1 cellular context compared by ENCODE assay signal in the genomic region with DNA sequence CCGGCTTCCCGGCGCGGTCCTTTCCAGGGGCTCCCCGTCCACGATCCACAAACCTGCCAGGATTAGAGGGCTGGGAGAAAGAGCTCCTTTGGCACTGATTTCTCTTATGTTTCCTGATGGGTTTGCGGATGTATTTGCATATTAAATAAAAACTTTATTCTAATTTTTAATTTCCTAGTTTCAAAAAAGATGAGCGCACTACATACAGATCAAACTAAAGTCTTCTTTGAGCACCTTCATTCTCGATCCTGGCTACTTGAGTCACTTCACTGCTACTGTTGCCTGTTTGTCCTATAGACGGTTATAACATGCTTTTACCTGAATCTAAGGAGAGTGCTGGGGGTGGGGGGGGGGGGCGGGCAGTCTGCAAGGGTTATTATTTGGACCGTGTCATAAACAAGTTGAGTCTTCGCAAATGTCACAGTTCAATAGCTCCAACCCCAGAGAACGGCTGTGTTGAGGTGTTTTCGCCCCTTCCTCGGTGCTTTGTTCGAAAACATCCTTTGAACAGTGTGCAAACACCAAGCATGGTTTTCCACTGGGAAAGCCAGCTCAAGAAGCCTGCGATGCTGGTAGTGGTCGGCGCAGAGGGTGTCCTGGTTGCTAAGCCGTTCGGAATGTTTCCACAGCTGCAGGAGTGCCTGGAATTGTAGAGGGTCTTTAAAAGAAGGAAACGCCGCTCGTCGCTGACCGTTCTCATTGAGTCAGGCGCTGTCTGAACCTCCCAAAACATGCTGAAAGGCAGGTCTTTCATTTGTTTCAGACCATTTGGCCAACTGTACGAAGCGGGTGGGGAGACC.
TF ChIP-seq lines count a peak whose summit lies in the region.

No MANE protein-coding gene starts in this region.

TF ChIP-seq in SK-N-SH treated with all-trans-retinoic acid at 6 μM for 48 hours, 23 proteins besides CTCF, POLR2A, EP300 and RAD21 (continued from another document):
- TF ChIP-seq, protein P1, sequence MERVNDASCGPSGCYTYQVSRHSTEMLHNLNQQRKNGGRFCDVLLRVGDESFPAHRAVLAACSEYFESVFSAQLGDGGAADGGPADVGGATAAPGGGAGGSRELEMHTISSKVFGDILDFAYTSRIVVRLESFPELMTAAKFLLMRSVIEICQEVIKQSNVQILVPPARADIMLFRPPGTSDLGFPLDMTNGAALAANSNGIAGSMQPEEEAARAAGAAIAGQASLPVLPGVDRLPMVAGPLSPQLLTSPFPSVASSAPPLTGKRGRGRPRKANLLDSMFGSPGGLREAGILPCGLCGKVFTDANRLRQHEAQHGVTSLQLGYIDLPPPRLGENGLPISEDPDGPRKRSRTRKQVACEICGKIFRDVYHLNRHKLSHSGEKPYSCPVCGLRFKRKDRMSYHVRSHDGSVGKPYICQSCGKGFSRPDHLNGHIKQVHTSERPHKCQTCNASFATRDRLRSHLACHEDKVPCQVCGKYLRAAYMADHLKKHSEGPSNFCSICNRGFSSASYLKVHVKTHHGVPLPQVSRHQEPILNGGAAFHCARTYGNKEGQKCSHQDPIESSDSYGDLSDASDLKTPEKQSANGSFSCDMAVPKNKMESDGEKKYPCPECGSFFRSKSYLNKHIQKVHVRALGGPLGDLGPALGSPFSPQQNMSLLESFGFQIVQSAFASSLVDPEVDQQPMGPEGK (CRISPR knock-in tag; IDR thresholded peaks at IDR 0.05; ENCODE audit: borderline replicate concordance) = no peak
- no peak for TF ChIP-seq ZNF565 (CRISPR knock-in tag; conservative IDR thresholded peaks at IDR 0.05; ENCODE audit: low read depth)
- no peak for TF ChIP-seq BACH2 (CRISPR knock-in tag; IDR thresholded peaks at IDR 0.05; ENCODE audit: borderline replicate concordance)
- TF ChIP-seq, protein P2, sequence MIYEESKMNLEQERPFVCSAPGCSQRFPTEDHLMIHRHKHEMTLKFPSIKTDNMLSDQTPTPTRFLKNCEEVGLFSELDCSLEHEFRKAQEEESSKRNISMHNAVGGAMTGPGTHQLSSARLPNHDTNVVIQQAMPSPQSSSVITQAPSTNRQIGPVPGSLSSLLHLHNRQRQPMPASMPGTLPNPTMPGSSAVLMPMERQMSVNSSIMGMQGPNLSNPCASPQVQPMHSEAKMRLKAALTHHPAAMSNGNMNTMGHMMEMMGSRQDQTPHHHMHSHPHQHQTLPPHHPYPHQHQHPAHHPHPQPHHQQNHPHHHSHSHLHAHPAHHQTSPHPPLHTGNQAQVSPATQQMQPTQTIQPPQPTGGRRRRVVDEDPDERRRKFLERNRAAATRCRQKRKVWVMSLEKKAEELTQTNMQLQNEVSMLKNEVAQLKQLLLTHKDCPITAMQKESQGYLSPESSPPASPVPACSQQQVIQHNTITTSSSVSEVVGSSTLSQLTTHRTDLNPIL (CRISPR knock-in tag; IDR thresholded peaks at IDR 0.05; ENCODE audit: low read depth) = no peak
- TF ChIP-seq SNAI2 (CRISPR knock-in tag; IDR thresholded peaks at IDR 0.05) = no peak
- TF ChIP-seq ZC3H10 (CRISPR knock-in tag; IDR thresholded peaks at IDR 0.05) = no peak
